Comparison of ENCODE assay signal across 8 cellular contexts in the genomic region with DNA sequence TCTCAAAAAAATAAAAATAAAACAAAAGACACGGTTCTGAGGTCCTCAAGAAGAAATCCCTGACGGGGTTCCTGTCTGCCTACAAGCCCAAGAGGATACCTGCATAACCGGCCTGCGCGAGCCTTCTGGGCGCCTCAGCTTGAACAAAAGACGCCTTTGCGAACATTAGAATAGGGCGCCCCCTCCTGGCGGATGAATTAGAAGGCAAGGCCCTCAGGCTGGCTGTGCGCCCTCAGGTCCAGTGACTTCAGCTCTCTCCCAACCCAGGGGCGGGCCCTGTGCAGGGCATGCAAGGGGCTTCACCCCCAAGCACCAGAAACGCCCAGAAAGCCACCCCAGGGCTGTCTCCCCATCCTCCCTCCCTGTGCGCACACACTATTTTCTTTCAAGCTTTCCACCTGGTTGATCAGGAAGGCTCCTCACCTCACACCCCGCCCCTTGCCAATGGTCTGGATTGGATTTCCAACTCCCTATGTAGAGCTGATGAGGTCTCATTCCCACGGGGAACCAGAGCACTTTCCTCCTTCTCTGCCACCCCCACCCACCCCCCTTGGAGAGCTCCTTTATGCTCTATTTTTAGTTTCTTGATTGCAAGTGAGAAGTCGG.
DNase-seq lines count a peak whose midpoint lies in the region; FAIRE-seq and TF ChIP-seq lines count a peak whose summit lies in the region.

No MANE protein-coding gene starts in this region.

- no peak overlapping the region for H3K27ac ChIP-seq in OCI-LY7 (ENCODE audit: low read depth, low read length, poor library complexity, severe bottlenecking)

- BruUV-seq in OCI-LY7 (replicated peaks; lab: Mats Ljungman, UMichigan) = no TSS peak

- H3K4me2 ChIP-seq in OCI-LY7 (ENCODE audit: low read length) = no peak overlapping the region

- intact Hi-C loops in OCI-LY7 (cut with micrococcal nuclease; ENCODE audit: unreplicated experiment) = no loop called here

- TF ChIP-seq CTCF in OCI-LY7 (conservative IDR thresholded peaks at IDR 0.05; ENCODE audit: low read length) (peak; percentile 81), astrocyte of the cerebellum (IDR thresholded peaks at IDR 0.05; ENCODE audit: low read depth, low read length, missing control alignments) (peak; percentile 46)

- H2AFZ ChIP-seq in OCI-LY7 (ENCODE audit: low read length) = no peak overlapping the region

- no peaks in the 10 kb centered on the region for H3K36me3 ChIP-seq in OCI-LY7 (ENCODE audit: insufficient read depth, low read length)

- H3K9me3 ChIP-seq in OCI-LY7 (ENCODE audit: low read length) = no peaks in the 10 kb centered on the region

- no peaks in the 10 kb centered on the region for H3K79me2 ChIP-seq in OCI-LY7 (ENCODE audit: insufficient read depth, low read depth, low read length)

- no peak for FAIRE-seq in HTR-8/SVneo (lab: Jason Lieb, UNC)

- DNase-seq in DMS53 (lab: John Stamatoyannopoulos, UW) (peak; percentile 96), HTR-8/SVneo (ENCODE audit: insufficient read length, low spot score) (peak; percentile 39), OCI-LY7 (ENCODE audit: low spot score) (peak; percentile 56), astrocyte of the cerebellum (ENCODE audit: low read depth) (no peak), inferior parietal cortex (ENCODE audit: extremely low spot score) (peak; percentile 51), OCI-M2 (lab: John Stamatoyannopoulos, UW; ENCODE audit: unreplicated experiment) (no peak)
- peak; percentile 16 for DNase-seq in stimulated activated CD4-positive, alpha-beta T cell treated with anti-CD3 and anti-CD28 coated beads, Interleukin-4, amount 100 ng/mL, for 24 hours
- DNase-seq in effector CD4-positive, alpha-beta T cell = no peak

- H3K4me3 ChIP-seq in OCI-LY7 (ENCODE audit: low read depth, low read length, poor library complexity, severe bottlenecking) (no peak overlapping the region), astrocyte of the cerebellum (ENCODE audit: low read depth, low read length) (no peak overlapping the region)

- in situ Hi-C loops in astrocyte of the cerebellum (cut with HindIII; ENCODE audit: low sequenced_read_pairs) = no loop called here

- no peaks in the 10 kb centered on the region for H4K20me1 ChIP-seq in OCI-LY7 (ENCODE audit: insufficient read depth, low read length)

- POLR2A ChIA-PET in OCI-LY7 (lab: Charles Lee) = interaction anchor here (0.7 kb wide), 1 partner anchor 521 kb away, joined by 3 read pairs; no protein-coding TSS in a partner anchor

- CTCF ChIA-PET in OCI-LY7 (lab: Charles Lee; ENCODE audit: unreplicated experiment) = interaction anchor here (0.6 to 0.9 kb wide), 3 partner anchors 20 to 419 kb away, joined by 3 read pairs; no protein-coding TSS in a partner anchor

- no peaks in the 10 kb centered on the region for H3K9me2 ChIP-seq in OCI-LY7 (ENCODE audit: insufficient read depth, low read length)

- no peaks in the 10 kb centered on the region for H3K4me1 ChIP-seq in OCI-LY7 (ENCODE audit: insufficient read depth, low read length, poor library complexity, severe bottlenecking)

Comparison
In these comparisons a context has a peak if more than half of its experiments do, and no peak if none do; other contexts are left out.
1. DNase-seq: peak in DMS53 (single experiment), HTR-8/SVneo (single experiment), OCI-LY7 (single experiment), inferior parietal cortex (single experiment) and stimulated activated CD4-positive, alpha-beta T cell treated with anti-CD3 and anti-CD28 coated beads, Interleukin-4, amount 100 ng/mL, for 24 hours (single experiment); none in astrocyte of the cerebellum (single experiment), effector CD4-positive, alpha-beta T cell (single experiment) and OCI-M2 (single experiment).